ENCODE assay signal across 8 cellular contexts in the genomic region with DNA sequence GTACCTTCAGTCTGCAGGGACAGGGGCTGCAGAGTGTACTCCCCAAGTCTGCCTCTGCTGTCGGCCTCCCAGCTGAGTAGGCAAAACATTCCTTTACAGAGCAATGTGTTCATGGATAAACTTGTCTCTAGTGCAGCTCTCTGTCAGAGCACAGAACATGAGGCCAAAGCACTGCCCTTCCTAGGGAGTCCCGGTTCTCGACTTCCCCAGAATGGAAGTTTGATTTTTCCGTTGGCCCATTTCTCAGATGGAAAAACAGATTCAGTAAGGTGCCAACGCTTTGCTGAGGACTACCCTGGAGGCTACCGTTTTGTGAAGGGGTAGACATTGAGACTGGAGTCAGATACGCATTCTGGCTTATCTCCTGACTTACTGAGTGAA. TPM values are rescaled to one million over a fixed set of nuclear protein-coding genes. Genes with fewer than 3 reads are reported as not detected.
A peak's percentile ranks its signal among the peaks of the same experiment; 100 is the strongest.
DNase-seq lines count a peak whose midpoint lies in the region; ATAC-seq and TF ChIP-seq lines count a peak whose summit lies in the region.

No MANE protein-coding gene starts in this region.

- H3K27me3 ChIP-seq in Loucy (ENCODE audit: insufficient read depth, low read length, poor library complexity, severe bottlenecking) (no peaks in the 10 kb centered on the region), duodenal mucosa (ENCODE audit: control insufficient read depth in 1 of 2, insufficient read depth in 2 of 2, low read length in 2 of 2) (no peaks in the 10 kb centered on the region)

- peak overlapping the region; percentile 83 to 98 (median 92) for H3K4me3 Mint-ChIP-seq in naive thymus-derived CD8-positive, alpha-beta T cell

- peaks cover 19% of the 10 kb centered on the region for H3K79me2 ChIP-seq in Loucy (ENCODE audit: insufficient read depth, low read length)

- POLR2A ChIA-PET in naive thymus-derived CD8-positive, alpha-beta T cell (lab: Charles Lee), result interaction anchor here (0.5 to 0.9 kb wide), 3 partner anchors 14 to 40 kb away, joined by 3 to 4 read pairs (median 4); no protein-coding TSS in a partner anchor

- peak overlapping the region; percentile 95 for H3K4me3 ChIP-seq in Loucy (ENCODE audit: low read length, poor library complexity, severe bottlenecking)
- H3K4me3 ChIP-seq in duodenal mucosa (ENCODE audit: low read depth in 1 of 2, low read length in 2 of 2), result peak overlapping the region; percentile 80 to 92

- TF ChIP-seq CTCF in Loucy (conservative IDR thresholded peaks at IDR 0.05; ENCODE audit: low read length), result no peak

- H3K27ac ChIP-seq in duodenal mucosa (ENCODE audit: low read depth, low read length), result no peak overlapping the region

- H3K36me3 ChIP-seq in Loucy (ENCODE audit: insufficient read depth, low read length) (no peaks in the 10 kb centered on the region), duodenal mucosa (ENCODE audit: control insufficient read depth in 1 of 2, insufficient read depth in 2 of 2, low read length in 2 of 2) (no peaks in the 10 kb centered on the region)

- no peaks in the 10 kb centered on the region for H3K27me3 Mint-ChIP-seq in naive thymus-derived CD8-positive, alpha-beta T cell

- H3K4me2 ChIP-seq in Loucy (ENCODE audit: low read depth, low read length, poor library complexity, severe bottlenecking), result peak overlapping the region; percentile 84

- H2AFZ ChIP-seq in Loucy (ENCODE audit: low read length), result peak overlapping the region; percentile 76

- H3F3A ChIP-seq in Loucy (ENCODE audit: low read depth), result no peaks in the 10 kb centered on the region

- H3K9me3 ChIP-seq in Loucy (ENCODE audit: insufficient read depth, low read depth, low read length) (peaks cover 3% of the 10 kb centered on the region; the same call in 1 of the 2 replicates), duodenal mucosa (ENCODE audit: control insufficient read depth in 1 of 2, low read length in 2 of 2) (peaks cover 0 to 6% of the 10 kb centered on the region in 2 donors)

- no peaks in the 10 kb centered on the region for H3K9me2 ChIP-seq in Loucy (replicated peaks; ENCODE audit: low read depth, low read length)

- peaks cover 3% of the 10 kb centered on the region for H4K20me1 ChIP-seq in Loucy (ENCODE audit: insufficient read depth, low read length, poor library complexity, severe bottlenecking)

- peak overlapping the region; percentile 83 for H3K9ac ChIP-seq in Loucy (ENCODE audit: low read depth, low read length, poor library complexity, severe bottlenecking)
- peak overlapping the region; percentile 60 to 84 for H3K9ac ChIP-seq in duodenal mucosa (ENCODE audit: low read depth in 1 of 2, low read length in 2 of 2)

- DNase-seq in EH (ENCODE audit: low read depth) (peak; percentile 47), NCI-H1930 (lab: John Stamatoyannopoulos, UW) (no peak), hypothalamus (lab: John Stamatoyannopoulos, UW) (no peak), NCI-H226 (no peak)
- no peak for DNase-seq in naive thymus-derived CD8-positive, alpha-beta T cell

- H3K27ac Mint-ChIP-seq in naive thymus-derived CD8-positive, alpha-beta T cell, result peak overlapping the region; percentile 89 to 96 (median 94)

- peaks cover 28 to 70% (median 59%) of the 10 kb centered on the region in 4 donors for H3K4me1 Mint-ChIP-seq in naive thymus-derived CD8-positive, alpha-beta T cell

- H3K36me3 Mint-ChIP-seq in naive thymus-derived CD8-positive, alpha-beta T cell, result peaks cover 0 to 8% (median 0%) of the 10 kb centered on the region in 3 donors

- ATAC-seq in GM21737 (IDR thresholded peaks at IDR 0.05; ENCODE audit: unreplicated experiment), result peak; percentile 15
- peak; percentile 33 to 43 for ATAC-seq in naive thymus-derived CD8-positive, alpha-beta T cell

- H3K4me1 ChIP-seq in Loucy (ENCODE audit: insufficient read depth, low read length, poor library complexity, severe bottlenecking), result peaks cover 45% of the 10 kb centered on the region
- H3K4me1 ChIP-seq in duodenal mucosa (ENCODE audit: control insufficient read depth in 1 of 2, insufficient read depth in 2 of 2, low read length in 2 of 2), result peaks cover 32 to 37% of the 10 kb centered on the region in 2 donors

- H3K9me3 Mint-ChIP-seq in naive thymus-derived CD8-positive, alpha-beta T cell, result peaks cover 0 to 11% (median 0%) of the 10 kb centered on the region in 9 donors

RNA-seq across cellular contexts. Expression of a gene that starts 0.4 kb away (rescaled TPM):
- total RNA-seq in naive thymus-derived CD8-positive, alpha-beta T cell, result 10 to 100 TPM; 14.1 to 15.9 TPM
- 10 to 100 TPM in 2 of 3 donors, 1 to 10 TPM in 1; 8.4 to 16.1 (median 11.4) TPM for polyA plus RNA-seq in naive thymus-derived CD8-positive, alpha-beta T cell
